15 cellular contexts compared by ENCODE assay signal in genomic region chr15:30885814-30886213, GRCh38. TPM values are rescaled to one million over a fixed set of nuclear protein-coding genes. Genes with fewer than 3 reads are reported as not detected.
A peak's percentile ranks its signal among the peaks of the same experiment; 100 is the strongest.
DNase-seq lines count a peak whose midpoint lies in the region; ATAC-seq and TF ChIP-seq lines count a peak whose summit lies in the region.
"Had no signal": no experiment of that assay in that cellular context is flagged by ENCODE, and none has a peak within 500 bp of the region (broad histone marks: within the 10 kb centered on the region; RNA-seq: fewer than 3 reads in every experiment).

No MANE protein-coding gene starts in this region.

- H3K27me3 ChIP-seq in SK-N-SH (ENCODE audit: insufficient read depth) = no peaks in the 10 kb centered on the region
- H3K27me3 ChIP-seq: SJSA1, upper lobe of left lung had no signal

- 22% methylated on average over 1 of the region's 1 CpG for WGBS in SK-N-SH (ENCODE audit: low lambda C conversion rate)

- CTCF ChIA-PET in activated naive CD4-positive, alpha-beta T cell treated with anti-CD3 and anti-CD28 coated beads, Interleukin-2, amount 10 ng/mL, durations not matched to agents 7 days and 5 days (lab: Charles Lee) = no interaction called here
- CTCF ChIA-PET in activated naive CD4-positive, alpha-beta T cell treated with anti-CD3 and anti-CD28 coated beads for 36 hours (lab: Charles Lee) = interaction anchor here (0.6 kb wide), 1 partner anchor 84 kb away, joined by 5 read pairs; no protein-coding TSS in a partner anchor
- CTCF ChIA-PET in SK-N-SH (lab: Yijun Ruan, JAX) = interaction anchor here (1.1 to 2.7 kb wide), 3 partner anchors 8 to 243 kb away, joined by 3 to 11 read pairs (median 7); no protein-coding TSS in a partner anchor

- no peak for TF ChIP-seq EP300 in SK-N-SH (IDR thresholded peaks at IDR 0.05; ENCODE audit: borderline replicate concordance in 1 of 2, low read depth in 1 of 2, low read length in 1 of 2)

- H3K9me3 Mint-ChIP-seq in activated naive CD4-positive, alpha-beta T cell treated with anti-CD3 and anti-CD28 coated beads, Interleukin-2, amount 10 ng/mL, durations not matched to agents 7 days and 5 days = no peaks in the 10 kb centered on the region
- H3K9me3 Mint-ChIP-seq in activated naive CD4-positive, alpha-beta T cell treated with anti-CD3 and anti-CD28 coated beads for 36 hours = no peaks in the 10 kb centered on the region
- no peaks in the 10 kb centered on the region for H3K9me3 Mint-ChIP-seq in progenitor cell of endocrine pancreas (ENCODE audit: low read depth)

- no peaks in the 10 kb centered on the region for H3K9me2 ChIP-seq in SK-N-SH

- H3K27me3 Mint-ChIP-seq in activated naive CD4-positive, alpha-beta T cell treated with anti-CD3 and anti-CD28 coated beads, Interleukin-2, amount 10 ng/mL, durations not matched to agents 7 days and 5 days = peaks cover 9% of the 10 kb centered on the region
- H3K27me3 Mint-ChIP-seq in activated naive CD4-positive, alpha-beta T cell treated with anti-CD3 and anti-CD28 coated beads for 36 hours (ENCODE audit: low read depth) = peaks cover 5% of the 10 kb centered on the region
- H3K27me3 Mint-ChIP-seq in progenitor cell of endocrine pancreas = no peaks in the 10 kb centered on the region

- no peak overlapping the region for H3K4me3 ChIP-seq in SK-N-SH (ENCODE audit: low read depth in 2 of 2, low read length in 1 of 2)
- H3K4me3 ChIP-seq in fibroblast of mammary gland (ENCODE audit: control insufficient read depth, low read depth, low read length) = no peak overlapping the region
- H3K4me3 ChIP-seq: SJSA1, upper lobe of left lung had no signal

- no peaks in the 10 kb centered on the region for H3K9me3 ChIP-seq in SK-N-SH
- H3K9me3 ChIP-seq: SJSA1, upper lobe of left lung had no signal

- H3K4me2 ChIP-seq in SK-N-SH = no peak overlapping the region

- no peak for TF ChIP-seq RAD21 in SK-N-SH (IDR thresholded peaks at IDR 0.05; ENCODE audit: low read length)

- no peaks in the 10 kb centered on the region for H3F3A ChIP-seq in SK-N-SH (replicated peaks; ENCODE audit: insufficient read depth)

- H3K4me1 ChIP-seq in SK-N-SH (ENCODE audit: control insufficient read depth in 1 of 2, insufficient read depth in 2 of 2, low read depth in 1 of 2, low read length in 1 of 2) = no peaks in the 10 kb centered on the region
- H3K4me1 ChIP-seq: SJSA1, upper lobe of left lung had no signal

- H3K36me3 ChIP-seq in SK-N-SH (replicated peaks in 1 of 2; ENCODE audit: control insufficient read depth in 1 of 2, insufficient read depth in 2 of 2, low read length in 1 of 2) = no peaks in the 10 kb centered on the region
- H3K36me3 ChIP-seq: upper lobe of left lung had no signal

- intact Hi-C loops in activated naive CD4-positive, alpha-beta T cell treated with anti-CD3 and anti-CD28 coated beads for 36 hours (cut with micrococcal nuclease) = no loop called here

- no peak for ATAC-seq in GM18858 (IDR thresholded peaks at IDR 0.05; ENCODE audit: unreplicated experiment)

- H3K79me2 ChIP-seq in SK-N-SH (ENCODE audit: insufficient read depth) = no peaks in the 10 kb centered on the region

- POLR2A ChIA-PET in SK-N-SH (lab: Yijun Ruan, JAX) = no interaction called here

- H3K4me3 Mint-ChIP-seq in activated naive CD4-positive, alpha-beta T cell treated with anti-CD3 and anti-CD28 coated beads, Interleukin-2, amount 10 ng/mL, durations not matched to agents 7 days and 5 days = no peak overlapping the region
- no peak overlapping the region for H3K4me3 Mint-ChIP-seq in activated naive CD4-positive, alpha-beta T cell treated with anti-CD3 and anti-CD28 coated beads for 36 hours
- H3K4me3 Mint-ChIP-seq in progenitor cell of endocrine pancreas (ENCODE audit: low read depth) = no peak overlapping the region

- peak; percentile 41 for DNase-seq in activated naive CD4-positive, alpha-beta T cell treated with anti-CD3 and anti-CD28 coated beads, Interleukin-2, amount 10 ng/mL, durations not matched to agents 7 days and 5 days
- DNase-seq in activated naive CD4-positive, alpha-beta T cell treated with anti-CD3 and anti-CD28 coated beads for 36 hours = no peak
- DNase-seq in SK-N-SH (no peak), fibroblast of mammary gland (ENCODE audit: low read depth) (peak; percentile 14), progenitor cell of endocrine pancreas (ENCODE audit: low spot score, unreplicated experiment) (peak; percentile 40), NCI-H524 (lab: John Stamatoyannopoulos, UW) (no peak), DMS153 (lab: John Stamatoyannopoulos, UW) (no peak)
- DNase-seq: activated CD4-positive, CD25-positive, alpha-beta regulatory T cell; caudate nucleus; DMS53; NCI-H1436; NCI-H526 treated with DMSO at 0.1 percent for 48 hours; upper lobe of left lung had no signal

- TF ChIP-seq CTCF in SK-N-SH (IDR thresholded peaks at IDR 0.05) (no peak), fibroblast of mammary gland (conservative IDR thresholded peaks at IDR 0.05; ENCODE audit: control insufficient read depth, insufficient read depth, low read depth, low read length) (no peak), progenitor cell of endocrine pancreas (IDR thresholded peaks at IDR 0.05; ENCODE audit: unreplicated experiment) (no peak)

- peaks cover 8% of the 10 kb centered on the region for H3K4me1 Mint-ChIP-seq in activated naive CD4-positive, alpha-beta T cell treated with anti-CD3 and anti-CD28 coated beads, Interleukin-2, amount 10 ng/mL, durations not matched to agents 7 days and 5 days
- peaks cover 4% of the 10 kb centered on the region for H3K4me1 Mint-ChIP-seq in activated naive CD4-positive, alpha-beta T cell treated with anti-CD3 and anti-CD28 coated beads for 36 hours (ENCODE audit: low read depth)
- H3K4me1 Mint-ChIP-seq in progenitor cell of endocrine pancreas (ENCODE audit: low read depth) = no peaks in the 10 kb centered on the region

- H3K27ac ChIP-seq in SK-N-SH (ENCODE audit: low read depth in 2 of 2, low read length in 1 of 2) = no peak overlapping the region
- H3K27ac ChIP-seq: SJSA1, upper lobe of left lung had no signal

- no peaks in the 10 kb centered on the region for H4K20me1 ChIP-seq in SK-N-SH (ENCODE audit: insufficient read depth)

- H2AFZ ChIP-seq in SK-N-SH (ENCODE audit: low read depth) = no peak overlapping the region

- H3K36me3 Mint-ChIP-seq in activated naive CD4-positive, alpha-beta T cell treated with anti-CD3 and anti-CD28 coated beads, Interleukin-2, amount 10 ng/mL, durations not matched to agents 7 days and 5 days = no peaks in the 10 kb centered on the region
- no peaks in the 10 kb centered on the region for H3K36me3 Mint-ChIP-seq in activated naive CD4-positive, alpha-beta T cell treated with anti-CD3 and anti-CD28 coated beads for 36 hours (ENCODE audit: low read depth)
- H3K36me3 Mint-ChIP-seq in progenitor cell of endocrine pancreas (ENCODE audit: insufficient read depth) = no peaks in the 10 kb centered on the region

- no peak overlapping the region for H3K9ac ChIP-seq in SK-N-SH

- no peak overlapping the region for H3K27ac Mint-ChIP-seq in activated naive CD4-positive, alpha-beta T cell treated with anti-CD3 and anti-CD28 coated beads, Interleukin-2, amount 10 ng/mL, durations not matched to agents 7 days and 5 days
- no peak overlapping the region for H3K27ac Mint-ChIP-seq in activated naive CD4-positive, alpha-beta T cell treated with anti-CD3 and anti-CD28 coated beads for 36 hours
- H3K27ac Mint-ChIP-seq in progenitor cell of endocrine pancreas = no peak overlapping the region

TF ChIP-seq in SK-N-SH, 30 proteins besides CTCF, POLR2A, EP300 and RAD21 (continues in another document):
- TF ChIP-seq RXRA (IDR thresholded peaks at IDR 0.05; ENCODE audit: borderline replicate concordance, low read depth) = no peak
- no peak for TF ChIP-seq NFIC (IDR thresholded peaks at IDR 0.05; ENCODE audit: borderline replicate concordance)
- TF ChIP-seq RCOR1 (IDR thresholded peaks at IDR 0.05; ENCODE audit: low read length) = no peak
- TF ChIP-seq, protein P1, sequence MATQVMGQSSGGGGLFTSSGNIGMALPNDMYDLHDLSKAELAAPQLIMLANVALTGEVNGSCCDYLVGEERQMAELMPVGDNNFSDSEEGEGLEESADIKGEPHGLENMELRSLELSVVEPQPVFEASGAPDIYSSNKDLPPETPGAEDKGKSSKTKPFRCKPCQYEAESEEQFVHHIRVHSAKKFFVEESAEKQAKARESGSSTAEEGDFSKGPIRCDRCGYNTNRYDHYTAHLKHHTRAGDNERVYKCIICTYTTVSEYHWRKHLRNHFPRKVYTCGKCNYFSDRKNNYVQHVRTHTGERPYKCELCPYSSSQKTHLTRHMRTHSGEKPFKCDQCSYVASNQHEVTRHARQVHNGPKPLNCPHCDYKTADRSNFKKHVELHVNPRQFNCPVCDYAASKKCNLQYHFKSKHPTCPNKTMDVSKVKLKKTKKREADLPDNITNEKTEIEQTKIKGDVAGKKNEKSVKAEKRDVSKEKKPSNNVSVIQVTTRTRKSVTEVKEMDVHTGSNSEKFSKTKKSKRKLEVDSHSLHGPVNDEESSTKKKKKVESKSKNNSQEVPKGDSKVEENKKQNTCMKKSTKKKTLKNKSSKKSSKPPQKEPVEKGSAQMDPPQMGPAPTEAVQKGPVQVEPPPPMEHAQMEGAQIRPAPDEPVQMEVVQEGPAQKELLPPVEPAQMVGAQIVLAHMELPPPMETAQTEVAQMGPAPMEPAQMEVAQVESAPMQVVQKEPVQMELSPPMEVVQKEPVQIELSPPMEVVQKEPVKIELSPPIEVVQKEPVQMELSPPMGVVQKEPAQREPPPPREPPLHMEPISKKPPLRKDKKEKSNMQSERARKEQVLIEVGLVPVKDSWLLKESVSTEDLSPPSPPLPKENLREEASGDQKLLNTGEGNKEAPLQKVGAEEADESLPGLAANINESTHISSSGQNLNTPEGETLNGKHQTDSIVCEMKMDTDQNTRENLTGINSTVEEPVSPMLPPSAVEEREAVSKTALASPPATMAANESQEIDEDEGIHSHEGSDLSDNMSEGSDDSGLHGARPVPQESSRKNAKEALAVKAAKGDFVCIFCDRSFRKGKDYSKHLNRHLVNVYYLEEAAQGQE (IDR thresholded peaks at IDR 0.05; ENCODE audit: low read depth, low read length) = peak; percentile 97
- TF ChIP-seq FOSL2 (IDR thresholded peaks at IDR 0.05; ENCODE audit: borderline replicate concordance, low read depth) = no peak
- TF ChIP-seq SIN3A (IDR thresholded peaks at IDR 0.05; ENCODE audit: borderline replicate concordance, low read depth, low read length) = no peak
- TF ChIP-seq MXI1 (IDR thresholded peaks at IDR 0.05; ENCODE audit: low read depth, low read length) = no peak

RNA-seq across cellular contexts. Expression of gene FAN1, which starts 17.9 kb away (rescaled TPM):
- 10 to 100 TPM; 13.8 to 14.5 TPM for total RNA-seq in activated naive CD4-positive, alpha-beta T cell treated with anti-CD3 and anti-CD28 coated beads for 36 hours
- 5.7 and 9.7 TPM in 2 replicates for polyA plus RNA-seq in SK-N-SH (2012; rRNA removed)
- polyA plus RNA-seq in SK-N-SH (2012; cell fraction: cytosol; rRNA removed) = 5.7 TPM in 2 replicates
- polyA plus RNA-seq in SK-N-SH (2012; cell fraction: nucleus; rRNA removed) = 16.7 and 24.3 TPM in 2 replicates
- 25.1 and 26.6 TPM in 2 replicates for total RNA-seq in progenitor cell of endocrine pancreas

Comparison
In these comparisons a context has a peak if more than half of its experiments do, and no peak if none do; other contexts are left out.
1. DNase-seq: peak in activated naive CD4-positive, alpha-beta T cell treated with anti-CD3 and anti-CD28 coated beads, Interleukin-2, amount 10 ng/mL, durations not matched to agents 7 days and 5 days (single experiment), fibroblast of mammary gland (single experiment) and progenitor cell of endocrine pancreas (single experiment); none in activated naive CD4-positive, alpha-beta T cell treated with anti-CD3 and anti-CD28 coated beads for 36 hours (single experiment), SK-N-SH (single experiment), NCI-H524 (0 of 2) and DMS153 (single experiment).